1 cellular context compared by ENCODE assay signal in genomic region chr14:99549684-99550083, GRCh38.
TF ChIP-seq lines count a peak whose summit lies in the region.

No MANE protein-coding gene starts in this region.

TF ChIP-seq in HepG2, 621 proteins besides CTCF, POLR2A, EP300 and RAD21 (continued from another document and continues in another):
- TF ChIP-seq TP53 (CRISPR knock-in tag; conservative IDR thresholded peaks at IDR 0.05), result no peak
- TF ChIP-seq TBX2 (CRISPR knock-in tag; IDR thresholded peaks at IDR 0.05; ENCODE audit: borderline replicate concordance), result peak; percentile 36; the same call in 1 of the 2 replicates
- no peak for TF ChIP-seq ZFP37 (CRISPR knock-in tag; IDR thresholded peaks at IDR 0.05; ENCODE audit: borderline replicate concordance)
- TF ChIP-seq ZBED4 (CRISPR knock-in tag; IDR thresholded peaks at IDR 0.05; ENCODE audit: borderline replicate concordance), result no peak
- TF ChIP-seq SOX5 (CRISPR knock-in tag; IDR thresholded peaks at IDR 0.05; ENCODE audit: borderline replicate concordance), result peak; percentile 43; the same call in 1 of the 2 replicates
- TF ChIP-seq PRDM15 (CRISPR knock-in tag; IDR thresholded peaks at IDR 0.05), result no peak
- no peak for TF ChIP-seq MAFG (CRISPR knock-in tag; IDR thresholded peaks at IDR 0.05)
- peak; percentile 59 for TF ChIP-seq HDAC1 (CRISPR knock-in tag; IDR thresholded peaks at IDR 0.05)
- TF ChIP-seq ZNF414 (CRISPR knock-in tag; IDR thresholded peaks at IDR 0.05), result no peak
- TF ChIP-seq CREM (IDR thresholded peaks at IDR 0.05), result no peak
- no peak for TF ChIP-seq CREM (CRISPR knock-in tag; IDR thresholded peaks at IDR 0.05)
- TF ChIP-seq BRF2 (CRISPR knock-in tag; IDR thresholded peaks at IDR 0.05), result no peak
- TF ChIP-seq RORA (CRISPR knock-in tag; IDR thresholded peaks at IDR 0.05), result no peak
- TF ChIP-seq NFATC3 (CRISPR knock-in tag; IDR thresholded peaks at IDR 0.05), result no peak
- no peak for TF ChIP-seq SOX6 (IDR thresholded peaks at IDR 0.05)
- no peak; the same call in 1 of the 2 replicates for TF ChIP-seq SOX6 (CRISPR knock-in tag; IDR thresholded peaks at IDR 0.05)
- TF ChIP-seq RXRA (CRISPR knock-in tag; IDR thresholded peaks at IDR 0.05), result peak; percentile 51; the same call in 1 of the 2 replicates
- TF ChIP-seq HHEX (CRISPR knock-in tag; IDR thresholded peaks at IDR 0.05), result no peak
- TF ChIP-seq REPIN1 (CRISPR knock-in tag; IDR thresholded peaks at IDR 0.05; ENCODE audit: borderline replicate concordance, low read depth), result no peak
- no peak for TF ChIP-seq NFIB (CRISPR knock-in tag; IDR thresholded peaks at IDR 0.05; ENCODE audit: borderline replicate concordance)
- TF ChIP-seq ZNF235 (CRISPR knock-in tag; IDR thresholded peaks at IDR 0.05; ENCODE audit: borderline replicate concordance), result no peak
- no peak for TF ChIP-seq FOXK2 (IDR thresholded peaks at IDR 0.05)
- TF ChIP-seq MYPOP (CRISPR knock-in tag; IDR thresholded peaks at IDR 0.05), result no peak
- TF ChIP-seq LBX2 (CRISPR knock-in tag; IDR thresholded peaks at IDR 0.05; ENCODE audit: borderline replicate concordance), result no peak
- TF ChIP-seq GFI1 (CRISPR knock-in tag; IDR thresholded peaks at IDR 0.05; ENCODE audit: borderline replicate concordance), result no peak
- 0 out of 2 replicates have a peak, but pooled peaks have one; percentile 13 for TF ChIP-seq GABPB1 (CRISPR knock-in tag; IDR thresholded peaks at IDR 0.05)
- no peak for TF ChIP-seq ARID3A (IDR thresholded peaks at IDR 0.05; ENCODE audit: low read depth, low read length)
- TF ChIP-seq ZNF773 (CRISPR knock-in tag; IDR thresholded peaks at IDR 0.05; ENCODE audit: borderline replicate concordance), result no peak
- peak; percentile 54 for TF ChIP-seq GATAD2A (CRISPR knock-in tag; IDR thresholded peaks at IDR 0.05)
- TF ChIP-seq ZNF747 (CRISPR knock-in tag; IDR thresholded peaks at IDR 0.05; ENCODE audit: borderline replicate concordance), result no peak
- TF ChIP-seq RAD51 (IDR thresholded peaks at IDR 0.05; ENCODE audit: borderline replicate concordance), result no peak
- no peak for TF ChIP-seq ZNF512B (CRISPR knock-in tag; IDR thresholded peaks at IDR 0.05; ENCODE audit: borderline replicate concordance)
- TF ChIP-seq EED (CRISPR knock-in tag; IDR thresholded peaks at IDR 0.05), result no peak
- TF ChIP-seq KLF11 (CRISPR knock-in tag; IDR thresholded peaks at IDR 0.05), result no peak
- 0 out of 2 replicates have a peak, but pooled peaks have one; percentile 31 for TF ChIP-seq ERF (CRISPR knock-in tag; IDR thresholded peaks at IDR 0.05)
- TF ChIP-seq FUBP1 (CRISPR knock-in tag; IDR thresholded peaks at IDR 0.05; ENCODE audit: borderline replicate concordance), result no peak
- no peak for TF ChIP-seq ZNF431 (CRISPR knock-in tag; IDR thresholded peaks at IDR 0.05; ENCODE audit: borderline replicate concordance, low read depth)
- no peak for TF ChIP-seq ZNF143 (CRISPR knock-in tag; IDR thresholded peaks at IDR 0.05)
- TF ChIP-seq ZNF691 (CRISPR knock-in tag; IDR thresholded peaks at IDR 0.05; ENCODE audit: borderline replicate concordance, low read depth), result no peak
- TF ChIP-seq SKIL (CRISPR knock-in tag; IDR thresholded peaks at IDR 0.05; ENCODE audit: borderline replicate concordance), result no peak
- no peak for TF ChIP-seq ZNF543 (CRISPR knock-in tag; IDR thresholded peaks at IDR 0.05)
